9 cellular contexts compared by ENCODE assay signal in genomic region chr6:75284285-75285155, GRCh38. TPM values are rescaled to one million over a fixed set of nuclear protein-coding genes. Genes with fewer than 3 reads are reported as not detected.
DNase-seq lines count a peak whose midpoint lies in the region; ATAC-seq and TF ChIP-seq lines count a peak whose summit lies in the region.
"Had no signal": no experiment of that assay in that cellular context is flagged by ENCODE, and none has a peak within 500 bp of the region (broad histone marks: within the 10 kb centered on the region; RNA-seq: fewer than 3 reads in every experiment).

Gene TMEM30A, minus strand, starts transcription at chr6:75284792. Its CDS starts 154 bp downstream, at chr6:75284638.

- peak; percentile 90 for ATAC-seq in GM19023 (IDR thresholded peaks at IDR 0.05; ENCODE audit: unreplicated experiment)
- peak; percentile 94 for ATAC-seq in HG03196 (IDR thresholded peaks at IDR 0.05; ENCODE audit: unreplicated experiment)
- ATAC-seq in WTC11, result peak; percentile 99

- H3K36me3 Mint-ChIP-seq in WTC11, result no peaks in the 10 kb centered on the region

- no peaks in the 10 kb centered on the region for H3K9me3 Mint-ChIP-seq in WTC11
- H3K9me3 Mint-ChIP-seq: T-helper 1 cell treated with Interleukin-12 subunit alpha and Interleukin-12 subunit beta and Interleukin-4 antibody, amounts not matched to agents 30 μg/mL and 1 μg/mL, for 36 hours had no signal

- WGBS in smooth muscle cell (ENCODE audit: low lambda C conversion rate), result under 1% methylated on average over 74 of the region's 74 CpGs

- H3K9me3 ChIP-seq in smooth muscle cell (replicated peaks; ENCODE audit: low read depth), result no peaks in the 10 kb centered on the region

- H3K27me3 ChIP-seq in smooth muscle cell (ENCODE audit: low read depth), result no peaks in the 10 kb centered on the region

- POLR2A ChIA-PET in WTC11 (lab: Charles Lee), result interaction anchor here (0.6 to 1.9 kb wide), 5 partner anchors 9 to 50 kb away, joined by 3 to 12 read pairs (median 8); partner anchors contain the start of gene COX7A2

- DNase-seq in AG09309 (ENCODE audit: low read depth), result peak; percentile 98
- DNase-seq in NCI-H226, result peak; percentile 97
- DNase-seq in WTC11 (ENCODE audit: low spot score), result peak; percentile 97
- DNase-seq in caudate nucleus (lab: John Stamatoyannopoulos, UW), result peak; percentile 52 to 99 (median 97)
- DNase-seq in iPS-NIHi7 (ENCODE audit: extremely low spot score), result peak; percentile 96
- DNase-seq in smooth muscle cell (lab: John Stamatoyannopoulos, UW; ENCODE audit: unreplicated experiment), result peak; percentile 78

- H3K4me1 Mint-ChIP-seq in WTC11, result peaks cover 36% of the 10 kb centered on the region

- TF ChIP-seq CTCF in AG09309 (IDR thresholded peaks at IDR 0.05; ENCODE audit: control insufficient read depth, insufficient read depth, low read depth, low read length, missing control alignments), result no peak
- TF ChIP-seq CTCF in WTC11 (IDR thresholded peaks at IDR 0.05), result no peak
- TF ChIP-seq CTCF in smooth muscle cell (IDR thresholded peaks at IDR 0.05; ENCODE audit: borderline replicate concordance, insufficient read depth, poor library complexity, severe bottlenecking), result no peak

- no peak within 1 kb of the TSS for H3K4me3 Mint-ChIP-seq in WTC11
- H3K4me3 Mint-ChIP-seq: T-helper 1 cell treated with Interleukin-12 subunit alpha and Interleukin-12 subunit beta and Interleukin-4 antibody, amounts not matched to agents 30 μg/mL and 1 μg/mL, for 36 hours had no signal

- no peaks in the 10 kb centered on the region for H3K27me3 Mint-ChIP-seq in WTC11 (ENCODE audit: low read depth)

- peak within 1 kb of the TSS; percentile 88 for H2AFZ ChIP-seq in smooth muscle cell (ENCODE audit: low read depth)

- H3K4me3 ChIP-seq in AG09309 (ENCODE audit: control insufficient read depth, low read depth, low read length), result peak within 1 kb of the TSS; percentile 92
- peak within 1 kb of the TSS; percentile 90 for H3K4me3 ChIP-seq in smooth muscle cell

- CTCF ChIA-PET in WTC11 (lab: Charles Lee), result interaction anchor here (0.8 to 2.2 kb wide), 3 partner anchors 13 to 16 kb away, joined by 3 to 8 read pairs (median 3); no protein-coding TSS in a partner anchor

- no peaks in the 10 kb centered on the region for H3F3A ChIP-seq in smooth muscle cell (ENCODE audit: low read depth)

- H3K27ac ChIP-seq in caudate nucleus (ENCODE audit: low read depth, low read length) (peak within 1 kb of the TSS; percentile 91), smooth muscle cell (ENCODE audit: low read depth) (peak within 1 kb of the TSS; percentile 83)

- H3K36me3 ChIP-seq in smooth muscle cell (ENCODE audit: low read depth), result no peaks in the 10 kb centered on the region

- H3K79me2 ChIP-seq in smooth muscle cell (ENCODE audit: low read depth), result peaks cover 64% of the 10 kb centered on the region

- H3K9ac ChIP-seq in smooth muscle cell (ENCODE audit: low read depth), result peak within 1 kb of the TSS; percentile 93

- H3K27ac Mint-ChIP-seq in WTC11, result no peak within 1 kb of the TSS
- H3K27ac Mint-ChIP-seq: T-helper 1 cell treated with Interleukin-12 subunit alpha and Interleukin-12 subunit beta and Interleukin-4 antibody, amounts not matched to agents 30 μg/mL and 1 μg/mL, for 36 hours had no signal

- peak within 1 kb of the TSS; percentile 98 for H3K4me2 ChIP-seq in smooth muscle cell

- H3K4me1 ChIP-seq in smooth muscle cell (ENCODE audit: low read depth), result peaks cover 43% of the 10 kb centered on the region

- peaks cover 43% of the 10 kb centered on the region for H4K20me1 ChIP-seq in smooth muscle cell (ENCODE audit: low read depth)

TF ChIP-seq in WTC11, 78 proteins besides CTCF, POLR2A, EP300 and RAD21 (continues in another document):
- peak; percentile 86 for TF ChIP-seq PRDM15 (CRISPR knock-in tag; IDR thresholded peaks at IDR 0.05)
- TF ChIP-seq GABPB1 (CRISPR knock-in tag; IDR thresholded peaks at IDR 0.05), result peak; percentile 40; the same call in 1 of the 2 replicates
- TF ChIP-seq ATF1 (CRISPR knock-in tag; IDR thresholded peaks at IDR 0.05), result no peak
- TF ChIP-seq, protein P1, sequence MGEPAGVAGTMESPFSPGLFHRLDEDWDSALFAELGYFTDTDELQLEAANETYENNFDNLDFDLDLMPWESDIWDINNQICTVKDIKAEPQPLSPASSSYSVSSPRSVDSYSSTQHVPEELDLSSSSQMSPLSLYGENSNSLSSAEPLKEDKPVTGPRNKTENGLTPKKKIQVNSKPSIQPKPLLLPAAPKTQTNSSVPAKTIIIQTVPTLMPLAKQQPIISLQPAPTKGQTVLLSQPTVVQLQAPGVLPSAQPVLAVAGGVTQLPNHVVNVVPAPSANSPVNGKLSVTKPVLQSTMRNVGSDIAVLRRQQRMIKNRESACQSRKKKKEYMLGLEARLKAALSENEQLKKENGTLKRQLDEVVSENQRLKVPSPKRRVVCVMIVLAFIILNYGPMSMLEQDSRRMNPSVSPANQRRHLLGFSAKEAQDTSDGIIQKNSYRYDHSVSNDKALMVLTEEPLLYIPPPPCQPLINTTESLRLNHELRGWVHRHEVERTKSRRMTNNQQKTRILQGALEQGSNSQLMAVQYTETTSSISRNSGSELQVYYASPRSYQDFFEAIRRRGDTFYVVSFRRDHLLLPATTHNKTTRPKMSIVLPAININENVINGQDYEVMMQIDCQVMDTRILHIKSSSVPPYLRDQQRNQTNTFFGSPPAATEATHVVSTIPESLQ (CRISPR knock-in tag; IDR thresholded peaks at IDR 0.05), result no peak
- TF ChIP-seq USF2 (CRISPR knock-in tag; IDR thresholded peaks at IDR 0.05), result peak; percentile 89
- TF ChIP-seq SP1 (CRISPR knock-in tag; conservative IDR thresholded peaks at IDR 0.05), result peak; percentile 86
- 0 out of 2 replicates have a peak, but pooled peaks have one; percentile 26 for TF ChIP-seq SMAD3 (CRISPR knock-in tag; IDR thresholded peaks at IDR 0.05; ENCODE audit: borderline replicate concordance)
- TF ChIP-seq, protein P2, sequence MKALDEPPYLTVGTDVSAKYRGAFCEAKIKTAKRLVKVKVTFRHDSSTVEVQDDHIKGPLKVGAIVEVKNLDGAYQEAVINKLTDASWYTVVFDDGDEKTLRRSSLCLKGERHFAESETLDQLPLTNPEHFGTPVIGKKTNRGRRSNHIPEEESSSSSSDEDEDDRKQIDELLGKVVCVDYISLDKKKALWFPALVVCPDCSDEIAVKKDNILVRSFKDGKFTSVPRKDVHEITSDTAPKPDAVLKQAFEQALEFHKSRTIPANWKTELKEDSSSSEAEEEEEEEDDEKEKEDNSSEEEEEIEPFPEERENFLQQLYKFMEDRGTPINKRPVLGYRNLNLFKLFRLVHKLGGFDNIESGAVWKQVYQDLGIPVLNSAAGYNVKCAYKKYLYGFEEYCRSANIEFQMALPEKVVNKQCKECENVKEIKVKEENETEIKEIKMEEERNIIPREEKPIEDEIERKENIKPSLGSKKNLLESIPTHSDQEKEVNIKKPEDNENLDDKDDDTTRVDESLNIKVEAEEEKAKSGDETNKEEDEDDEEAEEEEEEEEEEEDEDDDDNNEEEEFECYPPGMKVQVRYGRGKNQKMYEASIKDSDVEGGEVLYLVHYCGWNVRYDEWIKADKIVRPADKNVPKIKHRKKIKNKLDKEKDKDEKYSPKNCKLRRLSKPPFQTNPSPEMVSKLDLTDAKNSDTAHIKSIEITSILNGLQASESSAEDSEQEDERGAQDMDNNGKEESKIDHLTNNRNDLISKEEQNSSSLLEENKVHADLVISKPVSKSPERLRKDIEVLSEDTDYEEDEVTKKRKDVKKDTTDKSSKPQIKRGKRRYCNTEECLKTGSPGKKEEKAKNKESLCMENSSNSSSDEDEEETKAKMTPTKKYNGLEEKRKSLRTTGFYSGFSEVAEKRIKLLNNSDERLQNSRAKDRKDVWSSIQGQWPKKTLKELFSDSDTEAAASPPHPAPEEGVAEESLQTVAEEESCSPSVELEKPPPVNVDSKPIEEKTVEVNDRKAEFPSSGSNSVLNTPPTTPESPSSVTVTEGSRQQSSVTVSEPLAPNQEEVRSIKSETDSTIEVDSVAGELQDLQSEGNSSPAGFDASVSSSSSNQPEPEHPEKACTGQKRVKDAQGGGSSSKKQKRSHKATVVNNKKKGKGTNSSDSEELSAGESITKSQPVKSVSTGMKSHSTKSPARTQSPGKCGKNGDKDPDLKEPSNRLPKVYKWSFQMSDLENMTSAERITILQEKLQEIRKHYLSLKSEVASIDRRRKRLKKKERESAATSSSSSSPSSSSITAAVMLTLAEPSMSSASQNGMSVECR (CRISPR knock-in tag; IDR thresholded peaks at IDR 0.05; ENCODE audit: borderline replicate concordance), result peak; percentile 14

RNA-seq across cellular contexts. Expression of gene TMEM30A, which starts in this region (rescaled TPM):
- 68.2 to 81.2 TPM (median 72.6 TPM) in 3 replicates for total RNA-seq in WTC11 (2021)
- 230 and 282 TPM in 2 replicates for total RNA-seq in smooth muscle cell
- 99.3 and 110 TPM in 2 replicates for polyA plus RNA-seq in smooth muscle cell

Comparison
In these comparisons a context has a peak if more than half of its experiments do, and no peak if none do; other contexts are left out.
1. Peak in every context shown above with its lines: DNase-seq, ATAC-seq, H3K4me3 ChIP-seq and H3K27ac ChIP-seq.